ENCODE assay signal across 21 cellular contexts in the genomic region with DNA sequence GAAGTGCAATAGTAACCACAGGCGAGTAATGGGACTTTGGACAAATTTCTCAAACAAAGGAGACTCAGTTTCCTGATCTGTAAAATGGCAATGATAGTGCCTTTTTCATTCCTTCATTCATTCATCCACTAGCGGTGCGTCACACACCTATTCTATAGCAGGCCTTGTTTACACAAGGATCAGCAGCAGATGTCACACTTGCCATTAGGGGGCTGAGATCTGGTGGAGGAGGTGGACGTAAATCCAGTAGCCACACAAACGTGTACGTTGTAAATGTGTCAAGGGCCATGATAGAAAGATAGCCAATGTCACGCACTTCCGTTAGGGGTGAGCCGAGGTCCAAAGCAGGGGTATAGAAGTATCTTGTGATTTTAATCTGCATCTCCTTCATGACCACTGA. TPM values are rescaled to one million over a fixed set of nuclear protein-coding genes. Genes with fewer than 3 reads are reported as not detected.
DNase-seq lines count a peak whose midpoint lies in the region; ATAC-seq and TF ChIP-seq lines count a peak whose summit lies in the region.
"Had no signal": no experiment of that assay in that cellular context is flagged by ENCODE, and none has a peak within 500 bp of the region (broad histone marks: within the 10 kb centered on the region; RNA-seq: fewer than 3 reads in every experiment).

No MANE protein-coding gene starts in this region.

- peaks cover 45% of the 10 kb centered on the region for H3K27me3 Mint-ChIP-seq in nephron progenitor cell (ENCODE audit: low read depth, poor library complexity)

- H3K27ac ChIP-seq in DND-41 (ENCODE audit: low read length) (no peak overlapping the region), GM23248 (no peak overlapping the region)
- H3K27ac ChIP-seq: prostate gland, RWPE1, sigmoid colon, upper lobe of right lung had no signal

- no peaks in the 10 kb centered on the region for H3K27me3 ChIP-seq in DND-41 (ENCODE audit: insufficient read depth, low read length, poor library complexity)
- H3K27me3 ChIP-seq in GM23248 (replicated peaks; ENCODE audit: insufficient read depth) = peaks cover 22% of the 10 kb centered on the region; the same call in 1 of the 2 replicates

- H3K4me1 Mint-ChIP-seq in nephron progenitor cell = peaks cover 25% of the 10 kb centered on the region
- H3K4me1 Mint-ChIP-seq: CD4-positive, CD25-positive, alpha-beta regulatory T cell; mesothelial cell of epicardium had no signal

- in situ Hi-C loops in GM23248 (cut with MboI) = no loop called here

- H3K9ac ChIP-seq in DND-41 (ENCODE audit: low read depth, low read length) (no peak overlapping the region), GM23248 (no peak overlapping the region)

- no peaks in the 10 kb centered on the region for H4K20me1 ChIP-seq in DND-41 (ENCODE audit: insufficient read depth, low read length)
- no peaks in the 10 kb centered on the region for H4K20me1 ChIP-seq in GM23248 (ENCODE audit: insufficient read depth)

- H3K4me3 ChIP-seq in DND-41 (ENCODE audit: low read depth in 1 of 2, low read length in 2 of 2) (no peak overlapping the region), GM23248 (no peak overlapping the region)
- H3K4me3 ChIP-seq: prostate gland, sigmoid colon, upper lobe of right lung had no signal

- H3K79me2 ChIP-seq in DND-41 (ENCODE audit: insufficient read depth, low read length) (no peaks in the 10 kb centered on the region), GM23248 (ENCODE audit: insufficient read depth) (no peaks in the 10 kb centered on the region)

- H3K36me3 Mint-ChIP-seq in nephron progenitor cell (ENCODE audit: low read depth) = no peaks in the 10 kb centered on the region
- H3K36me3 Mint-ChIP-seq: CD4-positive, CD25-positive, alpha-beta regulatory T cell; mesothelial cell of epicardium; stimulated activated naive B cell treated with anti-CD40 and anti-IgM and Interleukin-4, amounts not matched to agents 10 μg/mL and 1 μg/mL and 100 μg/mL, for 72 hours had no signal

- intact Hi-C loops in Right ventricle myocardium superior (cut with DNase I) = no loop called here

- TF ChIP-seq EP300 in Ishikawa (IDR thresholded peaks at IDR 0.05; ENCODE audit: borderline replicate concordance) = no peak

- H3F3A ChIP-seq in GM23248 (ENCODE audit: insufficient read depth) = no peaks in the 10 kb centered on the region

- H3K27ac Mint-ChIP-seq in nephron progenitor cell = no peak overlapping the region
- H3K27ac Mint-ChIP-seq: activated T-cell treated with anti-CD3 and anti-CD28 coated beads, Interleukin-2, amount 50 U/mL, for 24 hours; CD4-positive, CD25-positive, alpha-beta regulatory T cell; mesothelial cell of epicardium; naive B cell; stimulated activated naive B cell treated with anti-CD40 and anti-IgM and Interleukin-4, amounts not matched to agents 10 μg/mL and 1 μg/mL and 100 μg/mL, for 72 hours; T-helper 2 cell treated with Interferon-gamma antibody and Interleukin-4, amounts not matched to agents 5 μg/mL and 100 μg/mL, for 36 hours had no signal

- DNase-seq in DND-41 (no peak), SHP77 treated with DMSO at 0.1 percent for 48 hours (lab: John Stamatoyannopoulos, UW) (peak; percentile 95), nephron progenitor cell (peak; percentile 27), amygdala (lab: John Stamatoyannopoulos, UW) (no peak), GM23248 (no peak), Right ventricle myocardium superior (no peak)
- DNase-seq: activated CD4-positive, alpha-beta T cell treated with anti-CD3 and anti-CD28 coated beads for 48 hours; activated gamma-delta T cell treated with Interleukin-2 at 50 U/mL for 16 hours; activated T-cell treated with anti-CD3 and anti-CD28 coated beads, Interleukin-2, amount 50 U/mL, for 24 hours; CD4-positive, CD25-positive, alpha-beta regulatory T cell; naive B cell; NCI-H146; sigmoid colon; stimulated activated CD4-positive, alpha-beta T cell treated with anti-CD3 and anti-CD28 coated beads, Interleukin-15, amount 100 ng/mL, for 24 hours; stimulated activated naive B cell treated with anti-CD40 and anti-IgM and Interleukin-4, amounts not matched to agents 10 μg/mL and 1 μg/mL and 100 μg/mL, for 72 hours; upper lobe of right lung had no signal

- TF ChIP-seq RAD21 in Ishikawa (IDR thresholded peaks at IDR 0.05; ENCODE audit: low read depth) = 0 out of 2 replicates have a peak, but pooled peaks have one; percentile 10

- peaks cover 28% of the 10 kb centered on the region for H3K9me3 Mint-ChIP-seq in nephron progenitor cell
- H3K9me3 Mint-ChIP-seq: T-helper 2 cell treated with Interferon-gamma antibody and Interleukin-4, amounts not matched to agents 5 μg/mL and 100 μg/mL, for 36 hours had no signal

- TF ChIP-seq CTCF in DND-41 (IDR thresholded peaks at IDR 0.05; ENCODE audit: borderline replicate concordance, extremely low read depth, low read length, poor library complexity, severe bottlenecking) (peak; percentile 10), nephron progenitor cell (IDR thresholded peaks at IDR 0.05) (peak; percentile 16)

- H3K4me3 Mint-ChIP-seq in nephron progenitor cell = no peak overlapping the region
- H3K4me3 Mint-ChIP-seq: activated T-cell treated with anti-CD3 and anti-CD28 coated beads, Interleukin-2, amount 50 U/mL, for 24 hours; mesothelial cell of epicardium; naive B cell; stimulated activated naive B cell treated with anti-CD40 and anti-IgM and Interleukin-4, amounts not matched to agents 10 μg/mL and 1 μg/mL and 100 μg/mL, for 72 hours; T-helper 2 cell treated with Interferon-gamma antibody and Interleukin-4, amounts not matched to agents 5 μg/mL and 100 μg/mL, for 36 hours had no signal

- H2AFZ ChIP-seq in DND-41 (ENCODE audit: low read depth, low read length) (no peak overlapping the region), GM23248 (no peak overlapping the region)

- no peaks in the 10 kb centered on the region for H3K9me2 ChIP-seq in GM23248 (ENCODE audit: insufficient read depth)

- no peak overlapping the region for H3K4me2 ChIP-seq in DND-41 (ENCODE audit: insufficient read depth, low read length)
- H3K4me2 ChIP-seq in GM23248 (ENCODE audit: unreplicated experiment) = no peak overlapping the region

- H3K36me3 ChIP-seq in DND-41 (ENCODE audit: insufficient read depth, low read length) = no peaks in the 10 kb centered on the region
- H3K36me3 ChIP-seq in GM23248 (ENCODE audit: low read depth) = no peaks in the 10 kb centered on the region
- H3K36me3 ChIP-seq: prostate gland, sigmoid colon, upper lobe of right lung had no signal

- ATAC-seq in DND-41 (ENCODE audit: insufficient read depth, low read depth) = no peak
- ATAC-seq in Right ventricle myocardium superior (ENCODE audit: poor library complexity) = no peak
- ATAC-seq: stimulated activated naive B cell treated with anti-CD40 and anti-IgM and Interleukin-4, amounts not matched to agents 10 μg/mL and 1 μg/mL and 100 μg/mL, for 72 hours; upper lobe of right lung had no signal

- WGBS in GM23248 (ENCODE audit: low coverage in 1 of 2, low lambda C conversion rate in 2 of 2, missing lambda C conversion rate in 2 of 2), 2 experiments = 25 to 27% methylated on average over 9 of the region's 9 CpGs

- H3K9me3 ChIP-seq in DND-41 (ENCODE audit: insufficient read depth, low read length, severe bottlenecking) (peaks cover 11% of the 10 kb centered on the region), GM23248 (ENCODE audit: low read depth) (no peaks in the 10 kb centered on the region)
- H3K9me3 ChIP-seq: prostate gland, upper lobe of right lung had no signal

- H3K4me1 ChIP-seq in DND-41 (ENCODE audit: insufficient read depth, low read length) (0 out of 2 replicates have a peak, but pooled peaks cover 5% of the 10 kb centered on the region), GM23248 (ENCODE audit: insufficient read depth) (no peaks in the 10 kb centered on the region)
- H3K4me1 ChIP-seq: prostate gland, sigmoid colon, upper lobe of right lung had no signal

TF ChIP-seq in Ishikawa, 13 proteins besides CTCF, POLR2A, EP300 and RAD21 (continues in another document):
- TF ChIP-seq YY1 (IDR thresholded peaks at IDR 0.05; ENCODE audit: low read depth) (no peak), FOXM1 (IDR thresholded peaks at IDR 0.05; ENCODE audit: borderline replicate concordance, low read depth) (no peak), TCF12 (IDR thresholded peaks at IDR 0.05; ENCODE audit: low read depth) (no peak), CEBPB (IDR thresholded peaks at IDR 0.05) (no peak), CREB1 (IDR thresholded peaks at IDR 0.05; ENCODE audit: low read depth) (no peak), EGR1 (IDR thresholded peaks at IDR 0.05) (no peak), TAF1 (IDR thresholded peaks at IDR 0.05; ENCODE audit: low read depth) (no peak)
- TF ChIP-seq, protein P1, sequence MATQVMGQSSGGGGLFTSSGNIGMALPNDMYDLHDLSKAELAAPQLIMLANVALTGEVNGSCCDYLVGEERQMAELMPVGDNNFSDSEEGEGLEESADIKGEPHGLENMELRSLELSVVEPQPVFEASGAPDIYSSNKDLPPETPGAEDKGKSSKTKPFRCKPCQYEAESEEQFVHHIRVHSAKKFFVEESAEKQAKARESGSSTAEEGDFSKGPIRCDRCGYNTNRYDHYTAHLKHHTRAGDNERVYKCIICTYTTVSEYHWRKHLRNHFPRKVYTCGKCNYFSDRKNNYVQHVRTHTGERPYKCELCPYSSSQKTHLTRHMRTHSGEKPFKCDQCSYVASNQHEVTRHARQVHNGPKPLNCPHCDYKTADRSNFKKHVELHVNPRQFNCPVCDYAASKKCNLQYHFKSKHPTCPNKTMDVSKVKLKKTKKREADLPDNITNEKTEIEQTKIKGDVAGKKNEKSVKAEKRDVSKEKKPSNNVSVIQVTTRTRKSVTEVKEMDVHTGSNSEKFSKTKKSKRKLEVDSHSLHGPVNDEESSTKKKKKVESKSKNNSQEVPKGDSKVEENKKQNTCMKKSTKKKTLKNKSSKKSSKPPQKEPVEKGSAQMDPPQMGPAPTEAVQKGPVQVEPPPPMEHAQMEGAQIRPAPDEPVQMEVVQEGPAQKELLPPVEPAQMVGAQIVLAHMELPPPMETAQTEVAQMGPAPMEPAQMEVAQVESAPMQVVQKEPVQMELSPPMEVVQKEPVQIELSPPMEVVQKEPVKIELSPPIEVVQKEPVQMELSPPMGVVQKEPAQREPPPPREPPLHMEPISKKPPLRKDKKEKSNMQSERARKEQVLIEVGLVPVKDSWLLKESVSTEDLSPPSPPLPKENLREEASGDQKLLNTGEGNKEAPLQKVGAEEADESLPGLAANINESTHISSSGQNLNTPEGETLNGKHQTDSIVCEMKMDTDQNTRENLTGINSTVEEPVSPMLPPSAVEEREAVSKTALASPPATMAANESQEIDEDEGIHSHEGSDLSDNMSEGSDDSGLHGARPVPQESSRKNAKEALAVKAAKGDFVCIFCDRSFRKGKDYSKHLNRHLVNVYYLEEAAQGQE (IDR thresholded peaks at IDR 0.05; ENCODE audit: low read depth) = no peak

RNA-seq across cellular contexts. Expression of a gene that starts 34.2 kb away (rescaled TPM):
- 34.4 and 50.9 TPM in 2 replicates for total RNA-seq in GM23248 (2014; rRNA removed; shearing (Covaris generic))
- polyA plus RNA-seq in GM23248 (2016; fragmentation: Nextera tagmentation; extraction: Ambion mirVana) = 96.0 and 99.6 TPM in 2 replicates
- total RNA-seq in Right ventricle myocardium superior = 1.5 TPM
- total RNA-seq: CD4-positive, CD25-positive, alpha-beta regulatory T cell had no signal

Comparison
In these comparisons a context has a peak if more than half of its experiments do, and no peak if none do; other contexts are left out.
1. DNase-seq: peak in SHP77 treated with DMSO at 0.1 percent for 48 hours (single experiment) and nephron progenitor cell (single experiment); none in DND-41 (single experiment), amygdala (0 of 56), GM23248 (single experiment) and Right ventricle myocardium superior (single experiment).
2. RNA of a gene that starts 34.2 kb away (total RNA-seq): 34.4 to 50.9 TPM in GM23248; 1.5 TPM in Right ventricle myocardium superior (single experiment); every median in the first group is over 10 times any median in the second.